In genomic region chr17:73589096-73589980, GRCh38 we compare ENCODE assay signal across 13 cellular contexts. TPM values are rescaled to one million over a fixed set of nuclear protein-coding genes. Genes with fewer than 3 reads are reported as not detected.
A peak's percentile ranks its signal among the peaks of the same experiment; 100 is the strongest.
DNase-seq lines count a peak whose midpoint lies in the region; ATAC-seq, FAIRE-seq and TF ChIP-seq lines count a peak whose summit lies in the region.
"Had no signal": no experiment of that assay in that cellular context is flagged by ENCODE, and none has a peak within 500 bp of the region (broad histone marks: within the 10 kb centered on the region; RNA-seq: fewer than 3 reads in every experiment).

No MANE protein-coding gene starts in this region.

- H3K23ac ChIP-seq in IMR-90 (ENCODE audit: low read depth, low read length) (no peak overlapping the region), H9 (ENCODE audit: insufficient read length, low read depth, low read length) (no peak overlapping the region)

- in situ Hi-C loops in IMR-90 (cut with MboI; ENCODE audit: low sequenced_read_pairs) = no loop called here
- in situ Hi-C loops in mammary epithelial cell (cut with MboI; ENCODE audit: low sequenced_read_pairs in 2 of 2) = no loop called here

- 64% methylated on average over 3 of the region's 13 CpGs; no CpG with 5 or more reads in 1 of the 2 experiments for WGBS in IMR-90 (ENCODE audit: extremely low coverage in 2 of 2, insufficient read length in 1 of 2), 2 experiments
- no CpG with 5 or more reads among the region's 13 CpGs for WGBS in H9 (ENCODE audit: extremely low coverage, insufficient read length, low lambda C conversion rate)
- 98% methylated on average over 11 of the region's 13 CpGs for WGBS in mammary epithelial cell (ENCODE audit: low coverage, missing lambda C conversion rate)

- no peak overlapping the region for H3K4me2 ChIP-seq in IMR-90 (ENCODE audit: low read depth, low read length)
- H3K4me2 ChIP-seq in H9 (ENCODE audit: insufficient read depth, insufficient read length, low read length) = no peak overlapping the region
- no peak overlapping the region for H3K4me2 ChIP-seq in mammary epithelial cell (ENCODE audit: insufficient read depth, low read depth, low read length)

- CTCF ChIA-PET in IMR-90 (lab: Yijun Ruan, JAX) = no interaction called here
- CTCF ChIA-PET in mammary epithelial cell (lab: Charles Lee; ENCODE audit: low non-redundant PET) = no interaction called here

- H2BK15ac ChIP-seq in IMR-90 (ENCODE audit: low read depth, low read length) = no peak overlapping the region
- H2BK15ac ChIP-seq in H9 (ENCODE audit: low read depth, low read length) = no peak overlapping the region

- H2AK9ac ChIP-seq in IMR-90 (replicated peaks; ENCODE audit: low read depth, low read length, poor library complexity) = no peak overlapping the region

- H4K20me1 ChIP-seq in IMR-90 (ENCODE audit: insufficient read depth, low read length) (no peaks in the 10 kb centered on the region), H9 (ENCODE audit: control insufficient read depth, insufficient read depth, insufficient read length) (no peaks in the 10 kb centered on the region), mammary epithelial cell (ENCODE audit: insufficient read depth, low read length) (no peaks in the 10 kb centered on the region)

- BruUV-seq in IMR-90 (replicated peaks; lab: Mats Ljungman, UMichigan) (no TSS peak), mammary epithelial cell (replicated peaks; lab: Mats Ljungman, UMichigan) (no TSS peak)

- TF ChIP-seq POLR2A in IMR-90 (IDR thresholded peaks at IDR 0.05; ENCODE audit: low read depth, low read length) (no peak), H54 (IDR thresholded peaks at IDR 0.05; ENCODE audit: low read depth, low read length) (no peak)

- H4K5ac ChIP-seq in IMR-90 (ENCODE audit: low read depth, low read length) (no peak overlapping the region), H9 (ENCODE audit: insufficient read length, low read depth, low read length) (no peak overlapping the region)

- no peak overlapping the region for H3K56ac ChIP-seq in IMR-90 (ENCODE audit: extremely low read depth, insufficient read depth, low read length)
- no peak overlapping the region for H3K56ac ChIP-seq in H9 (ENCODE audit: insufficient read length, low read depth, low read length)

- H2BK20ac ChIP-seq in IMR-90 (ENCODE audit: low read depth, low read length) = no peak overlapping the region
- no peak overlapping the region for H2BK20ac ChIP-seq in H9 (ENCODE audit: low read depth, low read length, poor library complexity, severe bottlenecking)

- POLR2A ChIA-PET in IMR-90 (lab: Charles Lee; ENCODE audit: unreplicated experiment) = no interaction called here

- H3K9me3 Mint-ChIP-seq in CD4-positive, CD25-positive, alpha-beta regulatory T cell = no peaks in the 10 kb centered on the region
- no peaks in the 10 kb centered on the region for H3K9me3 Mint-ChIP-seq in H9
- H3K9me3 Mint-ChIP-seq: activated T-helper 1 cell treated with anti-CD3 and anti-CD28 coated beads, Interleukin-12 subunit alpha, Interleukin-12 subunit beta, Interleukin-2, Interleukin-4 antibody, amounts not matched to agents 30 ng/mL and 10 ng/mL and 1 ng/mL, durations not matched to agents 14 hours and 24 hours and 36 hours; central memory CD8-positive, alpha-beta T cell; natural killer cell treated with Interleukin-12 subunit alpha and Interleukin-12 subunit beta and Interleukin-15 and Interleukin-18, amount 100 ng/mL, for 72 hours had no signal

- no peaks in the 10 kb centered on the region for H3K23me2 ChIP-seq in H9 (ENCODE audit: insufficient read length, low read depth, low read length, poor library complexity, severe bottlenecking)

- no peak for FAIRE-seq in H54 (lab: Jason Lieb, UNC)

- ATAC-seq in CD4-positive, CD25-positive, alpha-beta regulatory T cell (ENCODE audit: low read depth in 2 of 2) = no peak
- ATAC-seq in IMR-90 (ENCODE audit: low read depth) (no peak), esophagus mucosa (peak; percentile 50)
- ATAC-seq: natural killer cell treated with Interleukin-12 subunit alpha and Interleukin-12 subunit beta and Interleukin-15 and Interleukin-18, amount 100 ng/mL, for 72 hours had no signal

- TF ChIP-seq RAD21 in IMR-90 (IDR thresholded peaks at IDR 0.05; ENCODE audit: low read length) = no peak

- H3K4ac ChIP-seq in IMR-90 (ENCODE audit: low read depth, low read length) (no peak overlapping the region), H9 (ENCODE audit: low read depth, low read length) (no peak overlapping the region)

- peaks cover 6 to 78% (median 48%) of the 10 kb centered on the region in 4 donors for H3K4me1 Mint-ChIP-seq in CD4-positive, CD25-positive, alpha-beta regulatory T cell
- H3K4me1 Mint-ChIP-seq in H9 = peaks cover 51 to 70% of the 10 kb centered on the region in 2 experiments

- H3K4me1 ChIP-seq in CD4-positive, CD25-positive, alpha-beta regulatory T cell (ENCODE audit: control insufficient read depth, insufficient read depth, low read length, poor library complexity, severe bottlenecking) = peaks cover 47% of the 10 kb centered on the region
- H3K4me1 ChIP-seq in IMR-90 (ENCODE audit: control insufficient read depth, insufficient read depth, low read length) (no peaks in the 10 kb centered on the region), H9 (ENCODE audit: insufficient read depth, low read length) (no peaks in the 10 kb centered on the region; the same call in none of the 2 replicates), mammary epithelial cell (ENCODE audit: insufficient read depth, low read length) (peaks cover 15% of the 10 kb centered on the region)
- H3K4me1 ChIP-seq: uterus had no signal

- H3K36me3 ChIP-seq in CD4-positive, CD25-positive, alpha-beta regulatory T cell (ENCODE audit: control insufficient read depth, insufficient read depth, low read length) = no peaks in the 10 kb centered on the region
- H3K36me3 ChIP-seq in IMR-90 (ENCODE audit: control insufficient read depth, insufficient read depth, low read length) (no peaks in the 10 kb centered on the region), mammary epithelial cell (ENCODE audit: insufficient read depth, low read length) (no peaks in the 10 kb centered on the region)
- H3K36me3 ChIP-seq: uterus had no signal

- H3K9ac ChIP-seq in IMR-90 (ENCODE audit: low read depth, low read length) (no peak overlapping the region), H9 (ENCODE audit: extremely low read depth, insufficient read length, low read length) (no peak overlapping the region), mammary epithelial cell (ENCODE audit: insufficient read depth, low read length) (no peak overlapping the region)

- no peak overlapping the region for H3T11ph ChIP-seq in H9 (ENCODE audit: low read length)

- no peak overlapping the region for H3K14ac ChIP-seq in IMR-90 (replicated peaks; ENCODE audit: low read depth, low read length)
- no peak overlapping the region for H3K14ac ChIP-seq in H9 (ENCODE audit: insufficient read depth, low read length)

- H2AK5ac ChIP-seq in IMR-90 (ENCODE audit: low read depth, low read length) (no peak overlapping the region), H9 (ENCODE audit: insufficient read length, low read length) (no peak overlapping the region)

- no peaks in the 10 kb centered on the region for H3K79me1 ChIP-seq in IMR-90 (ENCODE audit: low read depth in 1 of 2, low read length in 2 of 2)
- no peaks in the 10 kb centered on the region for H3K79me1 ChIP-seq in H9 (ENCODE audit: insufficient read depth, low read depth, low read length, poor library complexity, severe bottlenecking)

- dilution Hi-C loops in IMR-90 (cut with HindIII; ENCODE audit: low sequenced_read_pairs, unreplicated experiment) = no loop called here
- dilution Hi-C loops in mammary epithelial cell (cut with HindIII; ENCODE audit: low sequenced_read_pairs) = loop anchor here (5.0 kb wide), 1 partner anchor 73 kb away; no protein-coding TSS in a partner anchor

- H3K9me3 ChIP-seq in CD4-positive, CD25-positive, alpha-beta regulatory T cell (ENCODE audit: control insufficient read depth in 2 of 2, low read length in 2 of 2) = no peaks in the 10 kb centered on the region
- peaks cover 3% of the 10 kb centered on the region; the same call in 1 of the 2 replicates for H3K9me3 ChIP-seq in IMR-90 (ENCODE audit: control insufficient read depth, insufficient read depth, low read length)
- H3K9me3 ChIP-seq in H9 (ENCODE audit: control insufficient read depth, low read depth, low read length) = no peaks in the 10 kb centered on the region
- no peaks in the 10 kb centered on the region for H3K9me3 ChIP-seq in mammary epithelial cell (replicated peaks; ENCODE audit: insufficient read depth, low read length)
- H3K9me3 ChIP-seq: uterus had no signal

- TF ChIP-seq CTCF in IMR-90 (conservative IDR thresholded peaks at IDR 0.05; ENCODE audit: low read depth, low read length) (no peak), H9 (conservative IDR thresholded peaks at IDR 0.05) (no peak), mammary epithelial cell (conservative IDR thresholded peaks at IDR 0.05 in 1 of 2, IDR thresholded peaks at IDR 0.05 in 1 of 2; ENCODE audit: extremely low read depth in 1 of 2, insufficient read depth in 1 of 2, low read depth in 1 of 2, low read length in 2 of 2) (no peak)

- H3K27me3 ChIP-seq in CD4-positive, CD25-positive, alpha-beta regulatory T cell (ENCODE audit: control insufficient read depth, insufficient read depth, low read length) = no peaks in the 10 kb centered on the region
- H3K27me3 ChIP-seq in IMR-90 (ENCODE audit: control insufficient read depth, insufficient read depth, low read length) (no peaks in the 10 kb centered on the region), H9 (ENCODE audit: insufficient read depth, low read length) (no peaks in the 10 kb centered on the region), mammary epithelial cell (ENCODE audit: insufficient read depth, low read length) (no peaks in the 10 kb centered on the region)
- H3K27me3 ChIP-seq: uterus had no signal

- no peak for DNase-seq in CD4-positive, CD25-positive, alpha-beta regulatory T cell
- DNase-seq in IMR-90 (no peak), NCI-H524 (lab: John Stamatoyannopoulos, UW) (peak; percentile 91 to 96), GDM1 (lab: John Stamatoyannopoulos, UW) (no peak), H9 (no peak), mammary epithelial cell (no peak), H54 (ENCODE audit: insufficient read length, low spot score) (no peak)
- DNase-seq: RPMI8226, uterus had no signal

- H3K9me1 ChIP-seq in IMR-90 (ENCODE audit: insufficient read depth, low read length) = no peaks in the 10 kb centered on the region

- peak overlapping the region; percentile 43 for H2AFZ ChIP-seq in IMR-90 (replicated peaks; ENCODE audit: low read length, poor library complexity)
- H2AFZ ChIP-seq in H9 (ENCODE audit: low read length) = no peak overlapping the region
- H2AFZ ChIP-seq in mammary epithelial cell (ENCODE audit: low read depth, low read length) = no peak overlapping the region

- H3K27ac Mint-ChIP-seq in CD4-positive, CD25-positive, alpha-beta regulatory T cell = peak overlapping the region; percentile 87 to 98 (median 97)
- H3K27ac Mint-ChIP-seq in H9 = peak overlapping the region in 1 of 3 experiments; percentile 28; a peak in 1 of 7 replicates
- H3K27ac Mint-ChIP-seq: activated T-helper 1 cell treated with anti-CD3 and anti-CD28 coated beads, Interleukin-12 subunit alpha, Interleukin-12 subunit beta, Interleukin-2, Interleukin-4 antibody, amounts not matched to agents 30 ng/mL and 10 ng/mL and 1 ng/mL, durations not matched to agents 14 hours and 24 hours and 36 hours had no signal

- no peaks in the 10 kb centered on the region for H3K36me3 Mint-ChIP-seq in CD4-positive, CD25-positive, alpha-beta regulatory T cell
- no peaks in the 10 kb centered on the region for H3K36me3 Mint-ChIP-seq in H9 (ENCODE audit: insufficient read depth in 1 of 3, low read depth in 3 of 3)
- H3K36me3 Mint-ChIP-seq: natural killer cell treated with Interleukin-12 subunit alpha and Interleukin-12 subunit beta and Interleukin-15 and Interleukin-18, amount 100 ng/mL, for 72 hours had no signal

- H4K8ac ChIP-seq in IMR-90 (ENCODE audit: low read depth in 2 of 2, low read length in 2 of 2) (no peak overlapping the region), H9 (replicated peaks; ENCODE audit: insufficient read length, low read depth, low read length) (no peak overlapping the region)

- H3K18ac ChIP-seq in IMR-90 (ENCODE audit: low read depth, low read length) = no peak overlapping the region
- H3K18ac ChIP-seq in H9 (ENCODE audit: insufficient read length, low read depth, low read length) = no peak overlapping the region

- no peak overlapping the region for H2BK120ac ChIP-seq in IMR-90 (ENCODE audit: low read depth, low read length)
- H2BK120ac ChIP-seq in H9 (ENCODE audit: low read depth, low read length, poor library complexity, severe bottlenecking) = no peak overlapping the region

- H3K4me3 ChIP-seq in CD4-positive, CD25-positive, alpha-beta regulatory T cell (ENCODE audit: low read depth, low read length) = no peak overlapping the region
- no peak overlapping the region for H3K4me3 ChIP-seq in IMR-90 (ENCODE audit: insufficient read depth, low read depth, low read length)
- H3K4me3 ChIP-seq in mammary epithelial cell (replicated peaks in 1 of 3; ENCODE audit: insufficient read depth in 1 of 3, low read depth in 2 of 3, low read length in 3 of 3) = no peak overlapping the region
- H3K4me3 ChIP-seq: uterus had no signal

- no peak overlapping the region for H2BK12ac ChIP-seq in H9 (ENCODE audit: insufficient read length, low read depth, low read length)

- H3K4me3 Mint-ChIP-seq in CD4-positive, CD25-positive, alpha-beta regulatory T cell = peak overlapping the region in 1 of 4 donors; percentile 56
- H3K4me3 Mint-ChIP-seq in H9 = no peak overlapping the region
- H3K4me3 Mint-ChIP-seq: activated T-helper 1 cell treated with anti-CD3 and anti-CD28 coated beads, Interleukin-12 subunit alpha, Interleukin-12 subunit beta, Interleukin-2, Interleukin-4 antibody, amounts not matched to agents 30 ng/mL and 10 ng/mL and 1 ng/mL, durations not matched to agents 14 hours and 24 hours and 36 hours; central memory CD8-positive, alpha-beta T cell; natural killer cell treated with Interleukin-12 subunit alpha and Interleukin-12 subunit beta and Interleukin-15 and Interleukin-18, amount 100 ng/mL, for 72 hours had no signal

- H3K79me2 ChIP-seq in H9 (ENCODE audit: insufficient read depth, low read length) (no peaks in the 10 kb centered on the region), mammary epithelial cell (ENCODE audit: insufficient read depth, low read length) (peaks cover 2% of the 10 kb centered on the region)

- no peak overlapping the region for H3K27ac ChIP-seq in CD4-positive, CD25-positive, alpha-beta regulatory T cell (ENCODE audit: insufficient read depth, low read length, poor library complexity, severe bottlenecking)
- H3K27ac ChIP-seq in IMR-90 (ENCODE audit: insufficient read depth, low read length) (no peak overlapping the region), H9 (ENCODE audit: insufficient read length, low read depth, low read length) (no peak overlapping the region), mammary epithelial cell (ENCODE audit: insufficient read depth, low read depth, low read length) (no peak overlapping the region)
- H3K27ac ChIP-seq: uterus had no signal

- intact Hi-C loops in IMR-90 (cut with micrococcal nuclease) = no loop called here
- intact Hi-C loops in mammary epithelial cell (cut with micrococcal nuclease) = no loop called here

- H4K91ac ChIP-seq in IMR-90 (ENCODE audit: insufficient read depth, low read depth, low read length) = no peak overlapping the region
- no peak overlapping the region for H4K91ac ChIP-seq in H9 (ENCODE audit: insufficient read length, low read depth, low read length)

- H2BK5ac ChIP-seq in IMR-90 (ENCODE audit: low read depth, low read length, poor library complexity, severe bottlenecking) (no peak overlapping the region), H9 (ENCODE audit: insufficient read length, low read length) (no peak overlapping the region)

- no peaks in the 10 kb centered on the region for H3K27me3 Mint-ChIP-seq in CD4-positive, CD25-positive, alpha-beta regulatory T cell
- peaks cover 8% of the 10 kb centered on the region for H3K27me3 Mint-ChIP-seq in H9 (ENCODE audit: low read depth)
- H3K27me3 Mint-ChIP-seq: central memory CD8-positive, alpha-beta T cell had no signal

RNA-seq across cellular contexts. Expression of gene SDK2, which starts 54.9 kb away (rescaled TPM):
- total RNA-seq in CD4-positive, CD25-positive, alpha-beta regulatory T cell = 0.59 TPM
- under 1 TPM in 2 of 4 donors, not detected in 2; 0.02 TPM for polyA plus RNA-seq in CD4-positive, CD25-positive, alpha-beta regulatory T cell
- total RNA-seq in IMR-90 (2012; rRNA removed) (under 0.01 TPM in 2 replicates), esophagus mucosa (4.9 TPM), H9 (2021) (7.9 and 9.1 TPM in 2 replicates), mammary epithelial cell (10 to 100 TPM; 31.5 to 64.2 TPM)
- polyA plus RNA-seq in IMR-90 (2012; rRNA removed) (0.03 TPM in 2 replicates), mammary epithelial cell (6.3 TPM)
- polyA plus RNA-seq in IMR-90 (2012; cell fraction: cytosol; rRNA removed) = 0.02 TPM in 1 of 2 replicates, not detected in the other
- polyA plus RNA-seq in IMR-90 (2012; cell fraction: nucleus; rRNA removed; ENCODE audit: low replicate concordance) = 0.02 and 0.03 TPM in 2 replicates
- 15.6 TPM for polyA minus RNA-seq in mammary epithelial cell

Comparison
In these comparisons a context has a peak if more than half of its experiments do, and no peak if none do; other contexts are left out.
1. DNase-seq: peak in NCI-H524 (2 of 2); none in CD4-positive, CD25-positive, alpha-beta regulatory T cell (0 of 3), IMR-90 (single experiment), GDM1 (single experiment), H9 (single experiment), mammary epithelial cell (single experiment) and H54 (single experiment).